ENCODE assay signal across 8 cellular contexts in the genomic region with DNA sequence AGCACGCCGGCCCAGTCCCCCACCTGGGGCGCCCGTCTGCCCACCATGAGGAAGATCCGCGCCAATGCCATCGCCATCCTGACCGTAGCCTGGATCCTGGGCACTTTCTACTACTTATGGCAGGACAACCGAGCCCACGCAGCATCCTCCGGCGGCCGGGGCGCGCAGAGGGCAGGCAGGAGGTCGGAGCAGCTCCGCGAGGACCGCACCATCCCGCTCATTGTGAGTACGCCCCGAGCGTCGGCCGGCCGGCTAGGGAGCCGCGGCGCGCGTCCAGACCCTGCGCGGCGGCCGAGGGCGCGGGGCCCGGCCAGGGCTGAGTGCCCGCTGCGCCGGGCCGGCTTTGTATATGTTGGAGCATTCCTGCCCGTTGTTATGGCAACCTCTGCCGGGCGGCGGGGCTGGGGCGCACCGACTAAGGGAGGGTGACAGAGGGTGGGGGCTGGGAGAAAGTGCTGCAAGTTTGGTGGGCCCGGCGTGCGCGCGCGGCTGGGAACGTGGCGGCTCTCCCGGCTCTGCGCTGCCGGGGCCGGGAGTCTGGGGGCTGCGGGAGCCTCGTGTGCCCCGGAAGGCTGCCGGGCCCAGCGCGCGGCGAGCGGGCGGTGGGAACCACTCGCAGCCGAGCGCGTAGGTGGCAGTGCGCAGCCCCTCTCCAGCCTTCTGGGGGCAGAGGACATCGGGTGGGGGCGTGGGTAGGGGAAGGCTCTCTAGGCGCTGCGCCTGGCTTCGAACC. TPM values are rescaled to one million over a fixed set of nuclear protein-coding genes. Genes with fewer than 3 reads are reported as not detected.
DNase-seq lines count a peak whose midpoint lies in the region; ATAC-seq and TF ChIP-seq lines count a peak whose summit lies in the region.

No MANE protein-coding gene starts in this region.

- CTCF ChIA-PET in CD4-positive, alpha-beta memory T cell (lab: Charles Lee; ENCODE audit: partially characterized antibody) = no interaction called here
- CTCF ChIA-PET in mammary epithelial cell (lab: Charles Lee; ENCODE audit: low non-redundant PET) = interaction anchor here (0.7 kb wide), 1 partner anchor 211 kb away, joined by 3 read pairs; no protein-coding TSS in a partner anchor

- POLR2A ChIA-PET in CD4-positive, alpha-beta memory T cell (lab: Charles Lee; ENCODE audit: partially characterized antibody) = no interaction called here

- no peaks in the 10 kb centered on the region for H3K36me3 ChIP-seq in CD4-positive, alpha-beta memory T cell (ENCODE audit: insufficient read depth, low read length)
- H3K36me3 ChIP-seq in mammary epithelial cell (ENCODE audit: insufficient read depth, low read length) = no peaks in the 10 kb centered on the region
- H3K36me3 ChIP-seq in liver (ENCODE audit: control insufficient read depth in 4 of 4, insufficient read depth in 3 of 4, low read depth in 1 of 4, low read length in 3 of 4) = no peaks in the 10 kb centered on the region
- no peaks in the 10 kb centered on the region for H3K36me3 ChIP-seq in tibial nerve

- TF ChIP-seq POLR2A in tibial nerve (IDR thresholded peaks at IDR 0.05) = no peak

- WGBS in mammary epithelial cell (ENCODE audit: low coverage, missing lambda C conversion rate) = 5% methylated on average over 33 of the region's 80 CpGs
- WGBS in liver = 1% methylated on average over 80 of the region's 80 CpGs
- 1% methylated on average over 20 to 32 of the region's 80 CpGs for WGBS in tibial nerve, 2 donors

- no TSS peak for BruUV-seq in mammary epithelial cell (replicated peaks; lab: Mats Ljungman, UMichigan)

- TF ChIP-seq CTCF in mammary epithelial cell (conservative IDR thresholded peaks at IDR 0.05 in 1 of 2, IDR thresholded peaks at IDR 0.05 in 1 of 2; ENCODE audit: extremely low read depth in 1 of 2, insufficient read depth in 1 of 2, low read depth in 1 of 2, low read length in 2 of 2) (no peak), liver (IDR thresholded peaks at IDR 0.05; ENCODE audit: low read depth, low read length, missing input control) (no peak), tibial nerve (IDR thresholded peaks at IDR 0.05) (no peak)

- peaks cover 27% of the 10 kb centered on the region for H3K27me3 ChIP-seq in CD4-positive, alpha-beta memory T cell (ENCODE audit: insufficient read depth, low read length)
- peaks cover 35% of the 10 kb centered on the region for H3K27me3 ChIP-seq in mammary epithelial cell (ENCODE audit: insufficient read depth, low read length)
- peaks cover 0 to 6% (median 1%) of the 10 kb centered on the region in 4 donors for H3K27me3 ChIP-seq in liver (ENCODE audit: control insufficient read depth in 4 of 4, insufficient read depth in 4 of 4, low read length in 3 of 4)
- peaks cover 0 to 54% of the 10 kb centered on the region in 2 donors for H3K27me3 ChIP-seq in tibial nerve

- intact Hi-C loops in CD4-positive, alpha-beta memory T cell (cut with micrococcal nuclease) = no loop called here
- intact Hi-C loops in mammary epithelial cell (cut with micrococcal nuclease) = loop anchor here (5.0 kb wide), 2 partner anchors 87 to 102 kb away; no protein-coding TSS in a partner anchor

- H3K27me3 Mint-ChIP-seq in CD4-positive, alpha-beta memory T cell = peaks cover 33 to 53% of the 10 kb centered on the region in 2 donors

- H3K36me3 Mint-ChIP-seq in CD4-positive, alpha-beta memory T cell = no peaks in the 10 kb centered on the region

- H3K9me3 Mint-ChIP-seq in CD4-positive, alpha-beta memory T cell = no peaks in the 10 kb centered on the region

- no peak for DNase-seq in CD4-positive, alpha-beta memory T cell
- DNase-seq in HuH-7 (ENCODE audit: low spot score) (peak; percentile 30), mammary epithelial cell (peak; percentile 13), tibial nerve (ENCODE audit: low spot score in 2 of 2) (no peak), middle frontal gyrus (ENCODE audit: extremely low spot score, low spot score) (no peak), NCI-H526 treated with DMSO at 0.1 percent for 48 hours (lab: John Stamatoyannopoulos, UW) (no peak)

- dilution Hi-C loops in mammary epithelial cell (cut with HindIII; ENCODE audit: low sequenced_read_pairs) = loop anchor here (5.0 kb wide), 2 partner anchors 52 to 92 kb away; no protein-coding TSS in a partner anchor

- peak overlapping the region; percentile 48 for H2AFZ ChIP-seq in mammary epithelial cell (ENCODE audit: low read depth, low read length)

- peak overlapping the region in 7 of 8 donors; percentile 43 to 81 (median 59) for H3K4me3 Mint-ChIP-seq in CD4-positive, alpha-beta memory T cell

- H3K4me2 ChIP-seq in mammary epithelial cell (ENCODE audit: insufficient read depth, low read depth, low read length) = peak overlapping the region; percentile 90

- no peak overlapping the region for H3K27ac Mint-ChIP-seq in CD4-positive, alpha-beta memory T cell

- H4K20me1 ChIP-seq in mammary epithelial cell (ENCODE audit: insufficient read depth, low read length) = no peaks in the 10 kb centered on the region

- in situ Hi-C loops in mammary epithelial cell (cut with MboI; ENCODE audit: low sequenced_read_pairs in 2 of 2) = no loop called here

- no peak for TF ChIP-seq RAD21 in liver (IDR thresholded peaks at IDR 0.05)

- H3K4me3 ChIP-seq in CD4-positive, alpha-beta memory T cell (ENCODE audit: low read length in 2 of 2) = peak overlapping the region in 1 of 2 donors; percentile 19
- H3K4me3 ChIP-seq in mammary epithelial cell (replicated peaks in 1 of 3; ENCODE audit: insufficient read depth in 1 of 3, low read depth in 2 of 3, low read length in 3 of 3) (peak overlapping the region; percentile 31 to 43 (median 40)), liver (ENCODE audit: low read depth in 1 of 3, low read length in 3 of 3) (peak overlapping the region in 2 of 3 donors; percentile 50 to 52), tibial nerve (peak overlapping the region; percentile 33 to 61 (median 50))

- H3K4me1 ChIP-seq in CD4-positive, alpha-beta memory T cell (ENCODE audit: insufficient read depth, low read length) = peaks cover 11% of the 10 kb centered on the region
- H3K4me1 ChIP-seq in mammary epithelial cell (ENCODE audit: insufficient read depth, low read length) = peaks cover 14% of the 10 kb centered on the region
- peaks cover 10 to 29% (median 22%) of the 10 kb centered on the region in 4 donors for H3K4me1 ChIP-seq in liver (ENCODE audit: control insufficient read depth in 4 of 4, insufficient read depth in 4 of 4, low read length in 3 of 4)
- H3K4me1 ChIP-seq in tibial nerve = peaks cover 0 to 42% (median 13%) of the 10 kb centered on the region in 4 donors

- H3K9me3 ChIP-seq in CD4-positive, alpha-beta memory T cell (ENCODE audit: control insufficient read depth in 1 of 2, low read length in 2 of 2) = no peaks in the 10 kb centered on the region
- H3K9me3 ChIP-seq in mammary epithelial cell (replicated peaks; ENCODE audit: insufficient read depth, low read length) (no peaks in the 10 kb centered on the region), liver (ENCODE audit: control insufficient read depth in 4 of 4, low read length in 3 of 4) (no peaks in the 10 kb centered on the region), tibial nerve (no peaks in the 10 kb centered on the region)

- H3K4me1 Mint-ChIP-seq in CD4-positive, alpha-beta memory T cell = peaks cover 0 to 16% (median 3%) of the 10 kb centered on the region in 4 donors

- no peak overlapping the region for H3K9ac ChIP-seq in mammary epithelial cell (ENCODE audit: insufficient read depth, low read length)
- H3K9ac ChIP-seq in liver (ENCODE audit: low read depth in 1 of 2, low read length in 2 of 2) = no peak overlapping the region

- H3K27ac ChIP-seq in CD4-positive, alpha-beta memory T cell (ENCODE audit: low read depth, low read length) = no peak overlapping the region
- H3K27ac ChIP-seq in mammary epithelial cell (ENCODE audit: insufficient read depth, low read depth, low read length) (no peak overlapping the region), liver (ENCODE audit: low read depth in 1 of 2, low read length in 2 of 2) (peak overlapping the region in 1 of 2 donors; percentile 46), tibial nerve (peak overlapping the region in 3 of 4 donors; percentile 0 to 66 (median 66))

- no peaks in the 10 kb centered on the region for H3K79me2 ChIP-seq in mammary epithelial cell (ENCODE audit: insufficient read depth, low read length)

- no peak for ATAC-seq in HG03354 (IDR thresholded peaks at IDR 0.05; ENCODE audit: poor library complexity, severe bottlenecking, unreplicated experiment)

- no peak for TF ChIP-seq EP300 in tibial nerve (IDR thresholded peaks at IDR 0.05)

TF ChIP-seq in liver, 16 proteins besides CTCF, POLR2A, EP300 and RAD21 (continues in another document):
- no peak for TF ChIP-seq NR2F2 (IDR thresholded peaks at IDR 0.05)
- TF ChIP-seq HNF4G (IDR thresholded peaks at IDR 0.05) = no peak
- TF ChIP-seq EGR1 (IDR thresholded peaks at IDR 0.05; ENCODE audit: low read depth in 2 of 2) = no peak
- TF ChIP-seq SP1 (IDR thresholded peaks at IDR 0.05) = no peak
- no peak for TF ChIP-seq RXRA (IDR thresholded peaks at IDR 0.05)
- no peak for TF ChIP-seq YY1 (IDR thresholded peaks at IDR 0.05)

RNA-seq across cellular contexts. Expression of gene GALNT16, which starts 0.5 kb away (rescaled TPM):
- under 1 TPM in 1 of 2 experiments, not detected in 1; 0.06 TPM for total RNA-seq in CD4-positive, alpha-beta memory T cell
- polyA plus RNA-seq in CD4-positive, alpha-beta memory T cell = not detected
- under 1 TPM; 0.09 to 0.67 TPM for total RNA-seq in mammary epithelial cell
- 0.07 TPM for polyA plus RNA-seq in mammary epithelial cell
- polyA minus RNA-seq in mammary epithelial cell = not detected
- 1 to 10 TPM in 1 of 2 donors, under 1 TPM in 1; 0.28 to 1.2 TPM for total RNA-seq in liver
- 1 to 10 TPM in 1 of 2 donors, under 1 TPM in 1; 0.25 to 1.1 TPM for polyA plus RNA-seq in liver
- 10 to 100 TPM in 2 of 4 donors, 1 to 10 TPM in 2; 8.3 to 11.7 (median 10.7) TPM for total RNA-seq in tibial nerve

Comparison
In these comparisons a context has a peak if more than half of its experiments do, and no peak if none do; other contexts are left out.
1. DNase-seq: peak in HuH-7 (single experiment) and mammary epithelial cell (single experiment); none in CD4-positive, alpha-beta memory T cell (0 of 5), tibial nerve (0 of 2), middle frontal gyrus (single experiment) and NCI-H526 treated with DMSO at 0.1 percent for 48 hours (single experiment).
2. H3K27ac ChIP-seq: peak in tibial nerve (3 of 4); none in CD4-positive, alpha-beta memory T cell (single experiment) and mammary epithelial cell (single experiment).
3. RNA of gene GALNT16, which starts 0.5 kb away (total RNA-seq): 8.3 to 11.7 TPM in tibial nerve; 0.28 to 1.2 TPM in liver, 0.09 to 0.67 TPM in mammary epithelial cell and 0.06 TPM in CD4-positive, alpha-beta memory T cell; every median in the first group is over 4 times any median in the second.